In genomic region chr3:179450321-179450720, GRCh38 we compare ENCODE assay signal across 8 cellular contexts. TPM values are rescaled to one million over a fixed set of nuclear protein-coding genes. Genes with fewer than 3 reads are reported as not detected.
DNase-seq lines count a peak whose midpoint lies in the region; ATAC-seq and TF ChIP-seq lines count a peak whose summit lies in the region.

No MANE protein-coding gene starts in this region.

- H3K36me3 ChIP-seq in heart left ventricle, result no peaks in the 10 kb centered on the region
- no peaks in the 10 kb centered on the region for H3K36me3 ChIP-seq in iPS-20b (ENCODE audit: insufficient read depth, low read depth, low read length)
- no peaks in the 10 kb centered on the region for H3K36me3 ChIP-seq in thyroid gland

- H3K9me3 Mint-ChIP-seq in activated CD4-positive, alpha-beta memory T cell treated with anti-CD3 and anti-CD28 coated beads for 36 hours, result no peaks in the 10 kb centered on the region

- DNase-seq in heart left ventricle, result no peak
- DNase-seq in Right ventricle myocardium inferior (ENCODE audit: missing footprints), result no peak
- no peak for DNase-seq in activated CD4-positive, alpha-beta memory T cell treated with anti-CD3 and anti-CD28 coated beads for 36 hours
- no peak for DNase-seq in thyroid gland
- DNase-seq in activated effector memory CD4-positive, alpha-beta T cell treated with anti-CD3 and anti-CD28 coated beads, Interleukin-2, amount 50 U/mL, for 16 hours, result no peak
- DNase-seq in SW 1271 (lab: John Stamatoyannopoulos, UW), result no peak

- peak overlapping the region; percentile 43 to 86 (median 82) for H3K4me3 ChIP-seq in heart left ventricle
- peak overlapping the region; percentile 74 for H3K4me3 ChIP-seq in iPS-20b (ENCODE audit: low read length)
- H3K4me3 ChIP-seq in thyroid gland (replicated peaks in 1 of 3), result peak overlapping the region in 2 of 3 donors; percentile 49 to 61

- TF ChIP-seq POLR2A in heart left ventricle (IDR thresholded peaks at IDR 0.05), result no peak
- TF ChIP-seq POLR2A in thyroid gland (IDR thresholded peaks at IDR 0.05), result no peak

- WGBS in heart left ventricle, 4 donors, result 1 to 5% (median 2%) methylated on average over 10 of the region's 10 CpGs
- 19% methylated on average over 10 of the region's 10 CpGs for WGBS in thyroid gland, 2 donors

- peaks cover 14% of the 10 kb centered on the region for H3K4me1 Mint-ChIP-seq in activated CD4-positive, alpha-beta memory T cell treated with anti-CD3 and anti-CD28 coated beads for 36 hours (ENCODE audit: low read depth)

- CTCF ChIA-PET in activated CD4-positive, alpha-beta memory T cell treated with anti-CD3 and anti-CD28 coated beads for 36 hours (lab: Charles Lee), result no interaction called here

- ATAC-seq in heart left ventricle (no peak), Right ventricle myocardium inferior (no peak), HG02981 (IDR thresholded peaks at IDR 0.05; ENCODE audit: unreplicated experiment) (no peak)

- peaks cover 1% of the 10 kb centered on the region for H3K36me3 Mint-ChIP-seq in activated CD4-positive, alpha-beta memory T cell treated with anti-CD3 and anti-CD28 coated beads for 36 hours

- intact Hi-C loops in heart left ventricle (cut with DNase I) (loop anchor here in 3 of 10 donors (2.0 to 10.0 kb wide), 4 partner anchors 74 to 108 kb away; partner anchors contain the start of gene MFN1 (in 1 of the 3)), Right ventricle myocardium inferior (cut with DNase I) (no loop called here), thyroid gland (cut with DNase I) (no loop called here)
- intact Hi-C loops in activated CD4-positive, alpha-beta memory T cell treated with anti-CD3 and anti-CD28 coated beads for 36 hours (cut with micrococcal nuclease), result loop anchor here (2.0 kb wide), 1 partner anchor 112 kb away; the partner anchor contains the start of gene ACTL6A

- H3K4me3 Mint-ChIP-seq in activated CD4-positive, alpha-beta memory T cell treated with anti-CD3 and anti-CD28 coated beads for 36 hours, result peak overlapping the region; percentile 68

- POLR2A ChIA-PET in activated CD4-positive, alpha-beta memory T cell treated with anti-CD3 and anti-CD28 coated beads for 36 hours (lab: Charles Lee), result no interaction called here

- H3K27ac ChIP-seq in heart left ventricle (peak overlapping the region; percentile 82 to 97 (median 94)), iPS-20b (ENCODE audit: low read length) (no peak overlapping the region), thyroid gland (peak overlapping the region; percentile 66 to 92 (median 85))

- peak overlapping the region; percentile 62; the same call in 1 of the 2 replicates for H3K9ac ChIP-seq in iPS-20b (ENCODE audit: low read depth, low read length)

- no peaks in the 10 kb centered on the region for H3K9me3 ChIP-seq in heart left ventricle
- H3K9me3 ChIP-seq in iPS-20b (ENCODE audit: insufficient read depth, low read depth, low read length), result no peaks in the 10 kb centered on the region
- H3K9me3 ChIP-seq in thyroid gland, result no peaks in the 10 kb centered on the region

- peaks cover 61% of the 10 kb centered on the region for H3K27me3 Mint-ChIP-seq in activated CD4-positive, alpha-beta memory T cell treated with anti-CD3 and anti-CD28 coated beads for 36 hours

- no peak overlapping the region for H3K27ac Mint-ChIP-seq in activated CD4-positive, alpha-beta memory T cell treated with anti-CD3 and anti-CD28 coated beads for 36 hours

- H3K27me3 ChIP-seq in heart left ventricle, result no peaks in the 10 kb centered on the region
- peaks cover 27% of the 10 kb centered on the region for H3K27me3 ChIP-seq in iPS-20b (ENCODE audit: insufficient read depth, low read length)
- no peaks in the 10 kb centered on the region for H3K27me3 ChIP-seq in thyroid gland

- TF ChIP-seq CTCF in heart left ventricle (IDR thresholded peaks at IDR 0.05), result no peak
- TF ChIP-seq CTCF in thyroid gland (IDR thresholded peaks at IDR 0.05), result no peak

- peaks cover 7 to 56% (median 35%) of the 10 kb centered on the region in 12 donors for H3K4me1 ChIP-seq in heart left ventricle
- peaks cover 23% of the 10 kb centered on the region for H3K4me1 ChIP-seq in iPS-20b (ENCODE audit: insufficient read depth, low read length)
- peaks cover 9% of the 10 kb centered on the region in 2 donors for H3K4me1 ChIP-seq in thyroid gland

RNA-seq across cellular contexts. Expression of gene GNB4, which starts 0.9 kb away (rescaled TPM):
- 10 to 100 TPM in 8 of 9 donors, 1 to 10 TPM in 1; 7.2 to 75.1 (median 12.5) TPM for total RNA-seq in heart left ventricle
- polyA plus RNA-seq in heart left ventricle, result 10 to 100 TPM in 1 of 2 donors, 1 to 10 TPM in 1; 6.1 to 15.3 TPM
- total RNA-seq in Right ventricle myocardium inferior, result 15.8 TPM
- under 1 TPM; 0.51 to 0.59 TPM for total RNA-seq in activated CD4-positive, alpha-beta memory T cell treated with anti-CD3 and anti-CD28 coated beads for 36 hours
- 10 to 100 TPM; 14.5 to 43.7 (median 28.8) TPM for total RNA-seq in thyroid gland

Comparison
In these comparisons a context has a peak if more than half of its experiments do, and no peak if none do; other contexts are left out.
1. RNA of gene GNB4, which starts 0.9 kb away (total RNA-seq): 14.5 to 43.7 TPM in thyroid gland, 15.8 TPM in Right ventricle myocardium inferior (single experiment) and 7.2 to 75.1 TPM in heart left ventricle; 0.51 to 0.59 TPM in activated CD4-positive, alpha-beta memory T cell treated with anti-CD3 and anti-CD28 coated beads for 36 hours; every median in the first group is over 4 times any median in the second.
2. Peak in every context shown above with its lines, with median percentiles within 50 percentile points of each other: H3K4me3 ChIP-seq.